13 cellular contexts compared by ENCODE assay signal in the genomic region with DNA sequence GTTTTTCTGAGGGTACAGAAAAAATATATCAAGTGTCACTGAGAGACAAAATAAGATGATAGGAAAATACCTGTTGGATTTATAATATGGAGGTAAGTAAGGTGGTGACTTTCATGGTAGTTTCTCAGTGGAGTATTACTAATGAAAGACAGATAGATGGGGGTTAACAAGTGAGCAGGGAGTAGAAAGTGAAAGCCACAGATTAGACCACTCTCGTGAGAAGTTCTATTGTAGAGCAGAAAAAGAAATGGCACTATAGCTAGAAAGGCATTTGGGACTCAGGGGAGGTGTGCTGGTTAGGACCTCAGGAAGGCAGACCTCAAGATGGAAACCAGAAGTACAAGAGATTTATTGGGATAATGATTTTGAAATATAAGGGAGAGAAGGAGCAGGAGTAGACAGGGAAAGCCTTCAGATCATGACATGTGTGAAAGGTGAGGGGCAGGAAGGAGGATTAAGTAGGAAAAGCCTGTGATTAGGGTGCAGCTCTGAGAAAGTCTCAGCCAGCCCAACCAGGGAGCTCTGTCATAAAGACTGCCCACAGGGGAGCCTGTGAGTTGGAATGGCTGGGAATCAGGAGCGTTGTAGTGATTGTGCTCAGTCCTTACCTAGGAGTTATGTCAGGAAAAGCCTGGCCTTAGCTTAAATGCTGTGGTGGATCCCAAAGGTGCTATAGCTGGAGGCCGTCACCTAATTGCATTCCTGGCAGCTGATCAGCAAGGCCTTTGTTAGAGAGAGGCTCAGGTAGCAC.
DNase-seq lines count a peak whose midpoint lies in the region; ATAC-seq and TF ChIP-seq lines count a peak whose summit lies in the region.
"Had no signal": no experiment of that assay in that cellular context is flagged by ENCODE, and none has a peak within 500 bp of the region (broad histone marks: within the 10 kb centered on the region; RNA-seq: fewer than 3 reads in every experiment).

No MANE protein-coding gene starts in this region.

- H3K27ac ChIP-seq in Peyer's patch, result no peak overlapping the region
- H3K27ac ChIP-seq: SK-N-MC, thoracic aorta had no signal

- DNase-seq in GM13976 (ENCODE audit: low spot score), result peak; percentile 26
- DNase-seq in NCI-H69 (lab: John Stamatoyannopoulos, UW), result peak; percentile 74
- DNase-seq in OCI-M2 (lab: John Stamatoyannopoulos, UW; ENCODE audit: unreplicated experiment), result no peak
- DNase-seq in Peyer's patch, result no peak
- no peak for DNase-seq in SHP77 (lab: John Stamatoyannopoulos, UW)
- no peak for DNase-seq in RPMI8226
- DNase-seq: cerebellar nuclear complex, midbrain, NCI-H1105 treated with DMSO at 0.1 percent for 48 hours had no signal

- no peaks in the 10 kb centered on the region for H3K36me3 ChIP-seq in Peyer's patch
- H3K36me3 ChIP-seq: thoracic aorta had no signal

- H3K27me3 ChIP-seq in Peyer's patch, result no peaks in the 10 kb centered on the region

- no peak for TF ChIP-seq POLR2A in Peyer's patch (IDR thresholded peaks at IDR 0.05)

- no peak for TF ChIP-seq CTCF in GM13976 (IDR thresholded peaks at IDR 0.05; ENCODE audit: borderline replicate concordance, control extremely low read depth, extremely low read depth, insufficient read depth, missing control alignments)
- TF ChIP-seq CTCF in Peyer's patch (IDR thresholded peaks at IDR 0.05), result no peak

- ATAC-seq in GM19372 (IDR thresholded peaks at IDR 0.05; ENCODE audit: low read depth, unreplicated experiment) (peak; percentile 79), HG02870 (IDR thresholded peaks at IDR 0.05; ENCODE audit: unreplicated experiment) (peak; percentile 90)

- H3K4me1 ChIP-seq in Peyer's patch, result no peaks in the 10 kb centered on the region

- H3K9me3 ChIP-seq in Peyer's patch, result no peaks in the 10 kb centered on the region
- H3K9me3 ChIP-seq: thoracic aorta had no signal

- in situ Hi-C loops in GM13976 (cut with MboI; ENCODE audit: low sequenced_read_pairs, unreplicated experiment), result no loop called here

- H3K4me3 ChIP-seq in Peyer's patch, result no peak overlapping the region
- H3K4me3 ChIP-seq: SK-N-MC, thoracic aorta had no signal

Comparison
In these comparisons a context has a peak if more than half of its experiments do, and no peak if none do; other contexts are left out.
1. DNase-seq: peak in GM13976 (single experiment) and NCI-H69 (single experiment); none in OCI-M2 (single experiment), Peyer's patch (0 of 3), SHP77 (0 of 2) and RPMI8226 (single experiment).